In the genomic region with DNA sequence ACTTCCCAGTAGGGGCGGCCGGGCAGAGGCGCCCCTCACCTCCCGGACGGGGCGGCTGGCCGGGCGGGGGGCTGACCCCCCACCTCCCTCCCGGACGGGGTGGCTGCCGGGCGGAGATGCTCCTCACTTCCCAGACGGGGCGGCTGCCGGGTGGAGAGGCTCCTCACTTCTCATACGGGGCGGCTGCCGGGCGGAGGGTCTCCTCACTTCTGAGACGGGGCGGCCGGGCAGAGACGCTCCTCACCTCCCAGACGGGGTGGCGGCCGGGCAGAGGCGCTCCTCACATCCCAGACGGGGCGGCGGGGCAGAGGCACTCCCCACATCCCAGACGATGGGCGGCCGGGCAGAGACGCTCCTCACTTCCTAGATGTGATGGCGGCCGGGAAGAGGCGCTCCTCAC, we compare ENCODE assay signal across 1 cellular context. TPM values are rescaled to one million over a fixed set of nuclear protein-coding genes. Genes with fewer than 3 reads are reported as not detected.
"Had no signal": no experiment of that assay in that cellular context is flagged by ENCODE, and none has a peak within 500 bp of the region (broad histone marks: within the 10 kb centered on the region; RNA-seq: fewer than 3 reads in every experiment).

No MANE protein-coding gene starts in this region.

RNA-seq across cellular contexts. Expression of gene LGALS4, which starts 43.0 kb away (rescaled TPM):
- total RNA-seq: G401 had no signal
